Comparison of ENCODE assay signal across 8 cellular contexts in the genomic region with DNA sequence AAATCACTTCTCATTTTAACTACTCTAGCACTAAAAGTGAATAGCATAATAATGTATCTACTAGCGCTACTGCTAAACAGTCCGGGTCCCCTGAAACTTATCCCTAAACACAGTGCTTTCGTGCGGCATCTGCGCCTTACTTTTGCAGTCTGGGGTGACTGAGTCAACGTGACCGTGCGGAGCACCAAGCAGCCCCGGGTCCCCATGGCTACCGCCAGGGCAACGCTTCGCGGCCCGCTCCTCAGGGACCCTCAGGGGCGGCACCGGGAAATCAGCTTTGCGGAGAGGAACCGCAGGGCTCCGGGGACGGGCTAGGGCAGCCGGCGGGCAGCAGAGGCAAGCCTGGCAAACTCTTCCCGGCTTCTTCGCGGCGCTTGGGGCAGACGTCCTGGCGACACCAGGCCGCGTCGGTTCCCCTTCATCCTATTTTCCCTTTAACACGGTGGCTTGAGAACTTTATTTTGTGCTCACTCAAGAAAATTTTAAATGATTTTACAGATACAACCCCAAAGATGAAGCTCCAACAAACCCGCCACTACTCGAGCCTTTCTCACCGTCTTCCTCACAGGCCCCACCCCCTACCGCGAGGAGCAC. TPM values are rescaled to one million over a fixed set of nuclear protein-coding genes. Genes with fewer than 3 reads are reported as not detected.
DNase-seq lines count a peak whose midpoint lies in the region; ATAC-seq and TF ChIP-seq lines count a peak whose summit lies in the region.

No MANE protein-coding gene starts in this region.

- no peaks in the 10 kb centered on the region for H3K9me3 Mint-ChIP-seq in endothelial cell (ENCODE audit: unreplicated experiment)

- no peaks in the 10 kb centered on the region for H3K9me3 ChIP-seq in mucosa of rectum (ENCODE audit: control insufficient read depth in 2 of 2, low read length in 2 of 2)

- TF ChIP-seq CTCF in endothelial cell (IDR thresholded peaks at IDR 0.05; ENCODE audit: unreplicated experiment) = no peak

- no peaks in the 10 kb centered on the region for H3K36me3 ChIP-seq in mucosa of rectum (ENCODE audit: control insufficient read depth in 2 of 2, insufficient read depth in 2 of 2, low read length in 2 of 2)

- peaks cover 5% of the 10 kb centered on the region for H3K36me3 Mint-ChIP-seq in endothelial cell (ENCODE audit: low read depth, unreplicated experiment)

- peak overlapping the region; percentile 99 to 100 for H3K27ac ChIP-seq in mucosa of rectum (ENCODE audit: low read depth in 2 of 2, low read length in 2 of 2)

- H3K4me1 ChIP-seq in mucosa of rectum (ENCODE audit: control insufficient read depth in 2 of 2, insufficient read depth in 2 of 2, low read length in 2 of 2) = peaks cover 5 to 7% of the 10 kb centered on the region in 2 donors

- no peaks in the 10 kb centered on the region for H3K27me3 ChIP-seq in mucosa of rectum (ENCODE audit: control insufficient read depth in 2 of 2, insufficient read depth in 2 of 2, low read length in 2 of 2)

- ATAC-seq in HG02943 (IDR thresholded peaks at IDR 0.05; ENCODE audit: low read depth, unreplicated experiment) = peak; percentile 14

- DNase-seq in NCI-H524 (lab: John Stamatoyannopoulos, UW) (peak; percentile 76), NCI-H524 treated with DMSO at 0.1 percent for 48 hours (lab: John Stamatoyannopoulos, UW) (no peak), NCI-H446 treated with DMSO at 0.1 percent for 48 hours (lab: John Stamatoyannopoulos, UW) (peak; percentile 61), endothelial cell (ENCODE audit: low spot score) (peak; percentile 66)
- peak; percentile 81 for DNase-seq in activated CD8-positive, alpha-beta memory T cell treated with anti-CD3 and anti-CD28 coated beads, Interleukin-2, amount 50 U/mL, for 48 hours
- peak; percentile 9 to 41 for DNase-seq in stimulated activated CD8-positive, alpha-beta memory T cell treated with anti-CD3 and anti-CD28 coated beads, Interleukin-7, amount 100 ng/mL, for 4 hours (ENCODE audit: low read depth in 2 of 2)

- H3K4me3 Mint-ChIP-seq in endothelial cell (ENCODE audit: unreplicated experiment) = peak overlapping the region; percentile 97

- H3K4me1 Mint-ChIP-seq in endothelial cell (ENCODE audit: unreplicated experiment) = peaks cover 11% of the 10 kb centered on the region

- peak overlapping the region; percentile 85 to 96 for H3K9ac ChIP-seq in mucosa of rectum (ENCODE audit: low read depth in 1 of 2, low read length in 2 of 2)

- peaks cover 13% of the 10 kb centered on the region for H3K27me3 Mint-ChIP-seq in endothelial cell (ENCODE audit: unreplicated experiment)

- peak overlapping the region; percentile 99 for H3K27ac Mint-ChIP-seq in endothelial cell (ENCODE audit: unreplicated experiment)

- peak overlapping the region; percentile 94 to 100 for H3K4me3 ChIP-seq in mucosa of rectum (ENCODE audit: low read length in 2 of 2)

RNA-seq across cellular contexts. Expression of a gene that starts 0.8 kb away (rescaled TPM):
- 21.4 TPM for total RNA-seq in endothelial cell (ENCODE audit: unreplicated experiment)
